ENCODE assay signal across 36 cellular contexts in genomic region chr7:45181991-45182855, GRCh38. TPM values are rescaled to one million over a fixed set of nuclear protein-coding genes. Genes with fewer than 3 reads are reported as not detected.
DNase-seq lines count a peak whose midpoint lies in the region; FAIRE-seq and TF ChIP-seq lines count a peak whose summit lies in the region.
"Had no signal": no experiment of that assay in that cellular context is flagged by ENCODE, and none has a peak within 500 bp of the region (broad histone marks: within the 10 kb centered on the region; RNA-seq: fewer than 3 reads in every experiment).

No MANE protein-coding gene starts in this region.

- H3K9me3 Mint-ChIP-seq in activated CD4-positive, alpha-beta memory T cell treated with anti-CD3 and anti-CD28 coated beads for 36 hours: no peaks in the 10 kb centered on the region
- H3K9me3 Mint-ChIP-seq in activated CD4-positive, alpha-beta memory T cell treated with anti-CD3 and anti-CD28 coated beads, Interleukin-2, amount 10 ng/mL, durations not matched to agents 7 days and 5 days: no peaks in the 10 kb centered on the region
- H3K9me3 Mint-ChIP-seq in CD14-positive monocyte: no peaks in the 10 kb centered on the region
- H3K9me3 Mint-ChIP-seq: activated CD4-positive, alpha-beta T cell treated with anti-CD3 and anti-CD28 coated beads, Interleukin-2, amount 10 ng/mL, durations not matched to agents 7 days and 5 days; activated naive CD8-positive, alpha-beta T cell treated with anti-CD3 and anti-CD28 coated beads, Interleukin-2, amount 50 U/mL, for 24 hours; activated T-helper 17 cell treated with anti-CD3 and anti-CD28 coated beads, Interleukin-2, amount 50 U/mL, for 72 hours; CD4-positive, alpha-beta T cell; GM23338; IgD-negative memory B cell; immature natural killer cell had no signal

- H3K27ac ChIP-seq in kidney (ENCODE audit: low read depth in 2 of 2, low read length in 2 of 2) (no peak overlapping the region), spleen (no peak overlapping the region)
- H3K27ac ChIP-seq: coronary artery, Peyer's patch, right lobe of liver, SJCRH30, transverse colon, WERI-Rb-1 had no signal

- H3K27me3 ChIP-seq in spleen (replicated peaks in 1 of 7): peaks cover 0 to 15% (median 0%) of the 10 kb centered on the region in 7 donors
- H3K27me3 ChIP-seq: Peyer's patch, right lobe of liver, transverse colon had no signal

- no peaks in the 10 kb centered on the region for H3K4me1 ChIP-seq in kidney (ENCODE audit: control insufficient read depth in 1 of 2, insufficient read depth in 1 of 2, low read depth in 1 of 2, low read length in 2 of 2)
- H3K4me1 ChIP-seq in spleen: no peaks in the 10 kb centered on the region
- H3K4me1 ChIP-seq: Peyer's patch, right lobe of liver, SJCRH30, transverse colon had no signal

- H3K9me3 ChIP-seq in kidney (ENCODE audit: control insufficient read depth in 1 of 2, low read length in 2 of 2) (no peaks in the 10 kb centered on the region), spleen (no peaks in the 10 kb centered on the region)
- H3K9me3 ChIP-seq: Peyer's patch, right lobe of liver, SJCRH30, transverse colon had no signal

- H3K36me3 Mint-ChIP-seq in activated CD4-positive, alpha-beta memory T cell treated with anti-CD3 and anti-CD28 coated beads for 36 hours: no peaks in the 10 kb centered on the region
- no peaks in the 10 kb centered on the region for H3K36me3 Mint-ChIP-seq in activated CD4-positive, alpha-beta memory T cell treated with anti-CD3 and anti-CD28 coated beads, Interleukin-2, amount 10 ng/mL, durations not matched to agents 7 days and 5 days (ENCODE audit: low read depth)
- H3K36me3 Mint-ChIP-seq in CD14-positive monocyte: peaks cover 4% of the 10 kb centered on the region in 2 donors
- H3K36me3 Mint-ChIP-seq: IgD-negative memory B cell, immature natural killer cell had no signal

- no peak overlapping the region for H3K4me3 Mint-ChIP-seq in activated CD4-positive, alpha-beta memory T cell treated with anti-CD3 and anti-CD28 coated beads for 36 hours
- no peak overlapping the region for H3K4me3 Mint-ChIP-seq in activated CD4-positive, alpha-beta memory T cell treated with anti-CD3 and anti-CD28 coated beads, Interleukin-2, amount 10 ng/mL, durations not matched to agents 7 days and 5 days
- no peak overlapping the region for H3K4me3 Mint-ChIP-seq in CD14-positive monocyte
- H3K4me3 Mint-ChIP-seq: activated CD4-positive, alpha-beta T cell treated with anti-CD3 and anti-CD28 coated beads, Interleukin-2, amount 10 ng/mL, durations not matched to agents 7 days and 5 days; activated naive CD8-positive, alpha-beta T cell treated with anti-CD3 and anti-CD28 coated beads, Interleukin-2, amount 50 U/mL, for 24 hours; activated T-helper 17 cell treated with anti-CD3 and anti-CD28 coated beads, Interleukin-2, amount 50 U/mL, for 72 hours; CD4-positive, alpha-beta T cell; GM23338; IgD-negative memory B cell; immature natural killer cell had no signal

- WGBS in spleen, 5 donors: 75 to 83% (median 81%) methylated on average over 7 to 8 of the region's 8 CpGs

- FAIRE-seq in kidney (lab: Jason Lieb, UNC): no peak
- FAIRE-seq: astrocyte had no signal

- H3K36me3 ChIP-seq in kidney (ENCODE audit: control insufficient read depth in 1 of 2, insufficient read depth in 2 of 2, low read length in 2 of 2): no peaks in the 10 kb centered on the region
- H3K36me3 ChIP-seq in spleen: no peaks in the 10 kb centered on the region
- H3K36me3 ChIP-seq: Peyer's patch, right lobe of liver, SJCRH30, transverse colon, WERI-Rb-1 had no signal

- peaks cover 8% of the 10 kb centered on the region for H3K27me3 Mint-ChIP-seq in activated CD4-positive, alpha-beta memory T cell treated with anti-CD3 and anti-CD28 coated beads for 36 hours
- peaks cover 7% of the 10 kb centered on the region for H3K27me3 Mint-ChIP-seq in activated CD4-positive, alpha-beta memory T cell treated with anti-CD3 and anti-CD28 coated beads, Interleukin-2, amount 10 ng/mL, durations not matched to agents 7 days and 5 days
- H3K27me3 Mint-ChIP-seq in CD14-positive monocyte (ENCODE audit: low read depth in 3 of 3): peaks cover 11 to 13% (median 12%) of the 10 kb centered on the region in 3 donors

- POLR2A ChIA-PET in activated CD4-positive, alpha-beta memory T cell treated with anti-CD3 and anti-CD28 coated beads for 36 hours (lab: Charles Lee): no interaction called here
- POLR2A ChIA-PET in activated CD4-positive, alpha-beta memory T cell treated with anti-CD3 and anti-CD28 coated beads, Interleukin-2, amount 10 ng/mL, durations not matched to agents 7 days and 5 days (lab: Charles Lee): no interaction called here

- H3K27ac Mint-ChIP-seq in activated CD4-positive, alpha-beta memory T cell treated with anti-CD3 and anti-CD28 coated beads for 36 hours: no peak overlapping the region
- H3K27ac Mint-ChIP-seq in activated CD4-positive, alpha-beta memory T cell treated with anti-CD3 and anti-CD28 coated beads, Interleukin-2, amount 10 ng/mL, durations not matched to agents 7 days and 5 days: no peak overlapping the region
- H3K27ac Mint-ChIP-seq in CD14-positive monocyte: peak overlapping the region in 1 of 7 donors; percentile 55
- H3K27ac Mint-ChIP-seq: activated CD4-positive, alpha-beta T cell treated with anti-CD3 and anti-CD28 coated beads, Interleukin-2, amount 10 ng/mL, durations not matched to agents 7 days and 5 days; activated naive CD8-positive, alpha-beta T cell treated with anti-CD3 and anti-CD28 coated beads, Interleukin-2, amount 50 U/mL, for 24 hours; activated T-helper 17 cell treated with anti-CD3 and anti-CD28 coated beads, Interleukin-2, amount 50 U/mL, for 72 hours; CD4-positive, alpha-beta T cell; GM23338; immature natural killer cell; progenitor cell of endocrine pancreas had no signal

- intact Hi-C loops in activated CD4-positive, alpha-beta memory T cell treated with anti-CD3 and anti-CD28 coated beads for 36 hours (cut with micrococcal nuclease): no loop called here
- intact Hi-C loops in CD14-positive monocyte (cut with micrococcal nuclease): no loop called here
- intact Hi-C loops in kidney (cut with DNase I): no loop called here
- intact Hi-C loops in spleen (cut with DNase I; ENCODE audit: low total_unique reads): no loop called here

- CTCF ChIA-PET in activated CD4-positive, alpha-beta memory T cell treated with anti-CD3 and anti-CD28 coated beads for 36 hours (lab: Charles Lee): no interaction called here
- CTCF ChIA-PET in activated CD4-positive, alpha-beta memory T cell treated with anti-CD3 and anti-CD28 coated beads, Interleukin-2, amount 10 ng/mL, durations not matched to agents 7 days and 5 days (lab: Charles Lee): interaction anchor here (0.7 kb wide), 1 partner anchor 78 kb away, joined by 5 read pairs; no protein-coding TSS in a partner anchor

- no peak for TF ChIP-seq POLR2A in spleen (IDR thresholded peaks at IDR 0.05)

- no peak overlapping the region for H3K9ac ChIP-seq in kidney (ENCODE audit: low read length in 2 of 2)

- H3K4me3 ChIP-seq in kidney (ENCODE audit: low read length in 2 of 2) (no peak overlapping the region), spleen (no peak overlapping the region)
- H3K4me3 ChIP-seq: coronary artery, GM23338, Peyer's patch, right lobe of liver, SJCRH30, transverse colon had no signal

- peak; percentile 8 for DNase-seq in activated CD4-positive, alpha-beta memory T cell treated with anti-CD3 and anti-CD28 coated beads for 36 hours
- DNase-seq in activated CD4-positive, alpha-beta memory T cell treated with anti-CD3 and anti-CD28 coated beads, Interleukin-2, amount 10 ng/mL, durations not matched to agents 7 days and 5 days: no peak
- DNase-seq in CD14-positive monocyte (ENCODE audit: low spot score) (peak; percentile 20), kidney (peak; percentile 46), spleen (peak; percentile 71), AG08395 (ENCODE audit: low spot score) (no peak), hypothalamus (lab: John Stamatoyannopoulos, UW) (no peak), COLO668 (lab: John Stamatoyannopoulos, UW; ENCODE audit: unreplicated experiment) (no peak)
- DNase-seq: activated CD4-positive, alpha-beta T cell treated with anti-CD3 and anti-CD28 coated beads, Interleukin-2, amount 10 ng/mL, durations not matched to agents 7 days and 5 days; activated naive CD8-positive, alpha-beta T cell treated with anti-CD3 and anti-CD28 coated beads, Interleukin-2, amount 50 U/mL, for 24 hours; AML-193; caudate nucleus; effector memory CD4-positive, alpha-beta T cell; immature natural killer cell; mesendoderm; MV-4-11; NCI-H1436; NCI-H2081 treated with DMSO at 0.1 percent for 48 hours; NCI-H226; SJCRH30; stimulated activated CD4-positive, alpha-beta T cell treated with anti-CD3 and anti-CD28 coated beads, Interleukin-4, amount 100 ng/mL, for 1 hour; transverse colon; WERI-Rb-1 had no signal

- no peak for TF ChIP-seq CTCF in CD14-positive monocyte (IDR thresholded peaks at IDR 0.05)
- no peak for TF ChIP-seq CTCF in kidney (IDR thresholded peaks at IDR 0.05; ENCODE audit: borderline replicate concordance, extremely low read depth, insufficient read depth)
- no peak for TF ChIP-seq CTCF in spleen (IDR thresholded peaks at IDR 0.05 in 8 of 11, conservative IDR thresholded peaks at IDR 0.05 in 3 of 11)

- H3K4me1 Mint-ChIP-seq in activated CD4-positive, alpha-beta memory T cell treated with anti-CD3 and anti-CD28 coated beads for 36 hours (ENCODE audit: low read depth): no peaks in the 10 kb centered on the region
- no peaks in the 10 kb centered on the region for H3K4me1 Mint-ChIP-seq in activated CD4-positive, alpha-beta memory T cell treated with anti-CD3 and anti-CD28 coated beads, Interleukin-2, amount 10 ng/mL, durations not matched to agents 7 days and 5 days
- peaks cover 11% of the 10 kb centered on the region for H3K4me1 Mint-ChIP-seq in CD14-positive monocyte
- H3K4me1 Mint-ChIP-seq: activated CD4-positive, alpha-beta T cell treated with anti-CD3 and anti-CD28 coated beads, Interleukin-2, amount 10 ng/mL, durations not matched to agents 7 days and 5 days; activated naive CD8-positive, alpha-beta T cell treated with anti-CD3 and anti-CD28 coated beads, Interleukin-2, amount 50 U/mL, for 24 hours; activated T-helper 17 cell treated with anti-CD3 and anti-CD28 coated beads, Interleukin-2, amount 50 U/mL, for 72 hours; GM23338; IgD-negative memory B cell; immature natural killer cell had no signal

RNA-seq across cellular contexts. Expression of gene RAMP3, which starts 24.6 kb away (rescaled TPM):
- not detected for total RNA-seq in activated CD4-positive, alpha-beta memory T cell treated with anti-CD3 and anti-CD28 coated beads for 36 hours
- total RNA-seq in activated CD4-positive, alpha-beta memory T cell treated with anti-CD3 and anti-CD28 coated beads, Interleukin-2, amount 10 ng/mL, durations not matched to agents 7 days and 5 days: not detected
- polyA plus RNA-seq in CD14-positive monocyte (not detected), kidney (ENCODE audit: insufficient read depth, low read depth, low replicate concordance) (168 TPM), spleen (10 to 100 TPM; 14.2 to 21.6 (median 18.9) TPM)
- total RNA-seq in kidney (82.6 TPM), spleen (10 to 100 TPM in 5 of 7 donors, 1 to 10 TPM in 2; 6.3 to 27.8 (median 11.8) TPM)
- total RNA-seq: A172; activated CD4-positive, alpha-beta T cell treated with anti-CD3 and anti-CD28 coated beads, Interleukin-2, amount 10 ng/mL, durations not matched to agents 7 days and 5 days; activated T-helper 17 cell treated with anti-CD3 and anti-CD28 coated beads, Interleukin-2, amount 50 U/mL, for 72 hours; astrocyte; CD4-positive, alpha-beta T cell; epithelial cell of proximal tubule; glomerular endothelial cell; myocyte; progenitor cell of endocrine pancreas; SJCRH30 had no signal
- polyA plus RNA-seq: IgD-negative memory B cell, immature natural killer cell had no signal

Comparison
In these comparisons a context has a peak if more than half of its experiments do, and no peak if none do; other contexts are left out.
1. DNase-seq: peak in activated CD4-positive, alpha-beta memory T cell treated with anti-CD3 and anti-CD28 coated beads for 36 hours (single experiment), CD14-positive monocyte (single experiment), kidney (single experiment) and spleen (single experiment); none in activated CD4-positive, alpha-beta memory T cell treated with anti-CD3 and anti-CD28 coated beads, Interleukin-2, amount 10 ng/mL, durations not matched to agents 7 days and 5 days (single experiment), AG08395 (single experiment), hypothalamus (0 of 51) and COLO668 (single experiment).
2. RNA of gene RAMP3, which starts 24.6 kb away (total RNA-seq): 82.6 TPM in kidney (single experiment) and 6.3 to 27.8 TPM in spleen; not detected in activated CD4-positive, alpha-beta memory T cell treated with anti-CD3 and anti-CD28 coated beads for 36 hours and not detected in activated CD4-positive, alpha-beta memory T cell treated with anti-CD3 and anti-CD28 coated beads, Interleukin-2, amount 10 ng/mL, durations not matched to agents 7 days and 5 days; every median in the first group is over 4 times any median in the second.